Comparison of ENCODE assay signal across 14 cellular contexts in the genomic region with DNA sequence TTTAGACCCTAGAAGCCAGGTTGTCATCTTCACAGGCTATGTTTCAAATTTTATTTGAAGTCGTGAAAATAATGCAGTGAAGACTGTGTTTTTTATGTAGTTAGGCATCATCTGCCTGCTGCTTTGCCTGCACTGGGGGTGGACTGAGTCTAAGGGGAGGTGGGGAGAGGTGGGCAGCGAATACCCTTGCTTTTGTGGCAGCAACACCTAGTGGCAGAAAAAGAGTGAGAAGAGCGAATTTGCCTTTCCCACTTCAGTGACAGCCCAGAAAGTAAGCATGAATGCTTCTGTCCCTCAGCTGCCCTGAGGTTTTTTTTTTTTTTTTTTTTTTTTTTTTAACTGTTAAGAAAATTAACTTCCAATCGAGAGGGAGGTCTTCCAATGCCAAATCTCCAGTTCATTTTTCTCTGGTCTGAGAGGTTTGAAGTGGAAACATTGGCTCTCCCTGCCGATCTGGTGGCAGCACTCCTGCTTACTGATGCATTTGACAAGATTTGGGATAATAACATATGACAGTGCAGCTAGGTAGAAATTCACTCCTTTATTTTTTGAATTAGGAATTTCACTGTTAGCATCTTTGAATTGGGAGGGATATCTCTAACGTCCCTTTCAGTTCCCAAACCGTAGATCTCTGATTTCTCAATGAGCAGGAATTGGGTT.
DNase-seq lines count a peak whose midpoint lies in the region; ATAC-seq, FAIRE-seq and TF ChIP-seq lines count a peak whose summit lies in the region.
"Had no signal": no experiment of that assay in that cellular context is flagged by ENCODE, and none has a peak within 500 bp of the region (broad histone marks: within the 10 kb centered on the region; RNA-seq: fewer than 3 reads in every experiment).

No MANE protein-coding gene starts in this region.

- H3K79me2 ChIP-seq in neural cell (replicated peaks; ENCODE audit: insufficient read depth, low read length), result peaks cover 35% of the 10 kb centered on the region

- DNase-seq in NAMALWA (ENCODE audit: low spot score) (peak; percentile 11), frontal cortex (ENCODE audit: low spot score in 2 of 2) (no peak), ovary (no peak)
- DNase-seq: activated naive CD8-positive, alpha-beta T cell treated with anti-CD3 and anti-CD28 coated beads, Interleukin-2, amount 10 ng/mL, durations not matched to agents 7 days and 5 days; colonic mucosa; NCI-H1092 treated with DMSO at 0.1 percent for 48 hours; NCI-H526 treated with DMSO at 0.1 percent for 48 hours had no signal

- H4K20me1 ChIP-seq in neural cell (ENCODE audit: insufficient read depth), result peaks cover 5% of the 10 kb centered on the region

- no peaks in the 10 kb centered on the region for H3K9me3 ChIP-seq in neural cell (ENCODE audit: low read length)
- no peaks in the 10 kb centered on the region for H3K9me3 ChIP-seq in ovary
- H3K9me3 ChIP-seq: colonic mucosa, SJSA1 had no signal

- no peaks in the 10 kb centered on the region for H3K27me3 ChIP-seq in neural cell (ENCODE audit: insufficient read depth, low read depth, low read length)
- no peaks in the 10 kb centered on the region for H3K27me3 ChIP-seq in ovary
- H3K27me3 ChIP-seq: colonic mucosa had no signal

- ATAC-seq in GM21528 (IDR thresholded peaks at IDR 0.05; ENCODE audit: low FRiP score, unreplicated experiment), result no peak

- H3K4me2 ChIP-seq in neural cell (ENCODE audit: low read length), result no peak overlapping the region

- no peaks in the 10 kb centered on the region for H3K27me3 Mint-ChIP-seq in brain
- H3K27me3 Mint-ChIP-seq: activated naive CD8-positive, alpha-beta T cell treated with anti-CD3 and anti-CD28 coated beads, Interleukin-2, amount 10 ng/mL, durations not matched to agents 7 days and 5 days had no signal

- H3K9me2 ChIP-seq in neural cell (ENCODE audit: insufficient read depth, low read length), result no peaks in the 10 kb centered on the region

- 41 to 43% (median 42%) methylated on average over 7 of the region's 7 CpGs for WGBS in ovary, 3 donors

- peaks cover 3% of the 10 kb centered on the region for H3K4me1 ChIP-seq in ovary (ENCODE audit: insufficient read depth)
- H3K4me1 ChIP-seq: colonic mucosa, SJSA1 had no signal

- TF ChIP-seq CTCF in GM12872 (IDR thresholded peaks at IDR 0.05; ENCODE audit: insufficient read depth, low read depth, low read length) (peak; percentile 21; the same call in 1 of the 3 replicates), brain (conservative IDR thresholded peaks at IDR 0.05) (peak in 1 of 2 experiments; percentile 63), neural cell (IDR thresholded peaks at IDR 0.05; ENCODE audit: poor library complexity, severe bottlenecking) (peak; percentile 48), ovary (IDR thresholded peaks at IDR 0.05) (no peak)

- no peak overlapping the region for H3K4me3 ChIP-seq in neural cell (ENCODE audit: low read length)
- H3K4me3 ChIP-seq in ovary, result no peak overlapping the region
- H3K4me3 ChIP-seq: colonic mucosa, lung, SJSA1, skin epidermis had no signal

- TF ChIP-seq POLR2A in ovary (IDR thresholded peaks at IDR 0.05), result no peak

- H3K27ac ChIP-seq in neural cell (ENCODE audit: low read length) (no peak overlapping the region), ovary (no peak overlapping the region)
- H3K27ac ChIP-seq: colonic mucosa, SJSA1, skin epidermis had no signal

- H3K36me3 Mint-ChIP-seq in brain, result peaks cover 69% of the 10 kb centered on the region

- peaks cover 23% of the 10 kb centered on the region for H3K36me3 ChIP-seq in neural cell (ENCODE audit: insufficient read depth, low read length)
- H3K36me3 ChIP-seq in ovary, result no peaks in the 10 kb centered on the region
- H3K36me3 ChIP-seq: colonic mucosa, SJSA1 had no signal

- intact Hi-C loops in ovary (cut with DNase I), result no loop called here

- no peaks in the 10 kb centered on the region for H3F3A ChIP-seq in neural cell (ENCODE audit: insufficient read depth, low read length, poor library complexity, severe bottlenecking)

- no peaks in the 10 kb centered on the region for H3K9me3 Mint-ChIP-seq in brain
- H3K9me3 Mint-ChIP-seq: activated naive CD8-positive, alpha-beta T cell treated with anti-CD3 and anti-CD28 coated beads, Interleukin-2, amount 10 ng/mL, durations not matched to agents 7 days and 5 days had no signal

- no peak for TF ChIP-seq EP300 in neural cell (conservative IDR thresholded peaks at IDR 0.05; ENCODE audit: poor library complexity, severe bottlenecking)
- TF ChIP-seq EP300 in ovary (IDR thresholded peaks at IDR 0.05), result no peak

- peak overlapping the region in 1 of 5 experiments; percentile 46 for H3K4me3 Mint-ChIP-seq in brain
- H3K4me3 Mint-ChIP-seq: activated naive CD8-positive, alpha-beta T cell treated with anti-CD3 and anti-CD28 coated beads, Interleukin-2, amount 10 ng/mL, durations not matched to agents 7 days and 5 days had no signal

- peaks cover 59% of the 10 kb centered on the region for H3K4me1 Mint-ChIP-seq in brain

- no peak overlapping the region for H2AFZ ChIP-seq in neural cell (ENCODE audit: low read depth, low read length)

- FAIRE-seq in frontal cortex (lab: Jason Lieb, UNC), result no peak

- H3K27ac Mint-ChIP-seq in brain, result peak overlapping the region; percentile 52 to 89 (median 62)
- H3K27ac Mint-ChIP-seq: activated naive CD8-positive, alpha-beta T cell treated with anti-CD3 and anti-CD28 coated beads, Interleukin-2, amount 10 ng/mL, durations not matched to agents 7 days and 5 days had no signal

- H3K9ac ChIP-seq in neural cell (ENCODE audit: low read length), result no peak overlapping the region

- TF ChIP-seq RAD21 in neural cell (conservative IDR thresholded peaks at IDR 0.05), result peak; percentile 59

TF ChIP-seq in neural cell, 6 proteins besides CTCF, POLR2A, EP300 and RAD21:
- TF ChIP-seq MXI1 (conservative IDR thresholded peaks at IDR 0.05; ENCODE audit: poor library complexity, severe bottlenecking) (no peak), SMC3 (conservative IDR thresholded peaks at IDR 0.05; ENCODE audit: poor library complexity) (peak; percentile 63)

Comparison
In these comparisons a context has a peak if more than half of its experiments do, and no peak if none do; other contexts are left out.
1. CTCF ChIP-seq: peak in GM12872 (single experiment) and neural cell (single experiment); none in ovary (0 of 3).